17 cellular contexts compared by ENCODE assay signal in genomic region chr11:19817870-19818269, GRCh38.
A peak's percentile ranks its signal among the peaks of the same experiment; 100 is the strongest.
DNase-seq lines count a peak whose midpoint lies in the region; ATAC-seq and TF ChIP-seq lines count a peak whose summit lies in the region.
"Had no signal": no experiment of that assay in that cellular context is flagged by ENCODE, and none has a peak within 500 bp of the region (broad histone marks: within the 10 kb centered on the region; RNA-seq: fewer than 3 reads in every experiment).

No MANE protein-coding gene starts in this region.

- no peaks in the 10 kb centered on the region for H3K36me3 Mint-ChIP-seq in neural progenitor cell
- no peaks in the 10 kb centered on the region for H3K36me3 Mint-ChIP-seq in stimulated activated effector memory CD8-positive, alpha-beta T cell treated with anti-CD3 and anti-CD28 coated beads, Interleukin-12 subunit alpha, Interleukin-12 subunit beta, amount 100 ng/mL, for 72 hours
- H3K36me3 Mint-ChIP-seq in activated CD4-positive, alpha-beta memory T cell treated with anti-CD3 and anti-CD28 coated beads, Interleukin-2, amount 10 ng/mL, durations not matched to agents 7 days and 5 days (ENCODE audit: low read depth), result no peaks in the 10 kb centered on the region

- no peak overlapping the region for H2AFZ ChIP-seq in neural progenitor cell (replicated peaks)

- no CpG with 5 or more reads among the region's 3 CpGs for WGBS in iPS DF 6.9 (ENCODE audit: insufficient coverage, insufficient read length)

- no peaks in the 10 kb centered on the region for H3K27me3 ChIP-seq in iPS DF 6.9 (ENCODE audit: control insufficient read depth, insufficient read depth, low read length)
- H3K27me3 ChIP-seq in neural progenitor cell, result no peaks in the 10 kb centered on the region
- H3K27me3 ChIP-seq: SJSA1 had no signal

- peaks cover 4% of the 10 kb centered on the region for H3K27me3 Mint-ChIP-seq in neural progenitor cell (ENCODE audit: insufficient read depth, low read depth)
- H3K27me3 Mint-ChIP-seq in activated CD4-positive, alpha-beta memory T cell treated with anti-CD3 and anti-CD28 coated beads, Interleukin-2, amount 10 ng/mL, durations not matched to agents 7 days and 5 days, result peaks cover 6% of the 10 kb centered on the region

- no peak for TF ChIP-seq CTCF in neural progenitor cell (IDR thresholded peaks at IDR 0.05)

- H3K4me2 ChIP-seq in neural progenitor cell, result no peak overlapping the region
- H3K4me2 ChIP-seq: KMS-11 had no signal

- H3K79me2 ChIP-seq in neural progenitor cell (ENCODE audit: low read depth), result peaks cover 8% of the 10 kb centered on the region

- no peak for ATAC-seq in stimulated activated effector memory CD8-positive, alpha-beta T cell treated with anti-CD3 and anti-CD28 coated beads, Interleukin-12 subunit alpha, Interleukin-12 subunit beta, amount 100 ng/mL, for 72 hours
- ATAC-seq: GM12878, PC-3 had no signal

- H3K4me3 ChIP-seq in iPS DF 6.9 (ENCODE audit: low read length), result no peak overlapping the region
- H3K4me3 ChIP-seq in neural progenitor cell, result no peak overlapping the region
- H3K4me3 ChIP-seq: GM12878, SJSA1 had no signal

- peaks cover 2% of the 10 kb centered on the region for H3K9me3 Mint-ChIP-seq in neural progenitor cell
- H3K9me3 Mint-ChIP-seq in stimulated activated effector memory CD8-positive, alpha-beta T cell treated with anti-CD3 and anti-CD28 coated beads, Interleukin-12 subunit alpha, Interleukin-12 subunit beta, amount 100 ng/mL, for 72 hours, result no peaks in the 10 kb centered on the region
- no peaks in the 10 kb centered on the region for H3K9me3 Mint-ChIP-seq in activated CD4-positive, alpha-beta memory T cell treated with anti-CD3 and anti-CD28 coated beads, Interleukin-2, amount 10 ng/mL, durations not matched to agents 7 days and 5 days
- H3K9me3 Mint-ChIP-seq: CD4-positive, alpha-beta T cell; HFFc6 had no signal

- DNase-seq in NCI-H2171 treated with DMSO at 0.1 percent for 48 hours (lab: John Stamatoyannopoulos, UW) (peak; percentile 39), NCI-H2171 (lab: John Stamatoyannopoulos, UW) (no peak), NCI-H526 treated with DMSO at 0.1 percent for 48 hours (lab: John Stamatoyannopoulos, UW) (peak; percentile 97), iPS DF 6.9 (ENCODE audit: low read depth, low spot score) (peak; percentile 52), neural progenitor cell (ENCODE audit: low spot score) (no peak), NCI-H2081 (lab: John Stamatoyannopoulos, UW) (no peak)
- DNase-seq in stimulated activated effector memory CD8-positive, alpha-beta T cell treated with anti-CD3 and anti-CD28 coated beads, Interleukin-12 subunit alpha, Interleukin-12 subunit beta, amount 100 ng/mL, for 72 hours (ENCODE audit: low spot score in 2 of 2), result no peak
- DNase-seq in activated CD4-positive, alpha-beta memory T cell treated with anti-CD3 and anti-CD28 coated beads, Interleukin-2, amount 10 ng/mL, durations not matched to agents 7 days and 5 days, result no peak
- DNase-seq: CD4-positive, alpha-beta T cell; DMS153; HFFc6; NCI-H1930; PC-3; SW 1271 had no signal

- H3K4me3 Mint-ChIP-seq in neural progenitor cell, result no peak overlapping the region
- H3K4me3 Mint-ChIP-seq in stimulated activated effector memory CD8-positive, alpha-beta T cell treated with anti-CD3 and anti-CD28 coated beads, Interleukin-12 subunit alpha, Interleukin-12 subunit beta, amount 100 ng/mL, for 72 hours, result no peak overlapping the region
- H3K4me3 Mint-ChIP-seq in activated CD4-positive, alpha-beta memory T cell treated with anti-CD3 and anti-CD28 coated beads, Interleukin-2, amount 10 ng/mL, durations not matched to agents 7 days and 5 days, result no peak overlapping the region
- H3K4me3 Mint-ChIP-seq: CD4-positive, alpha-beta T cell; HFFc6 had no signal

- peak overlapping the region; percentile 13 for H3K27ac Mint-ChIP-seq in neural progenitor cell
- H3K27ac Mint-ChIP-seq in stimulated activated effector memory CD8-positive, alpha-beta T cell treated with anti-CD3 and anti-CD28 coated beads, Interleukin-12 subunit alpha, Interleukin-12 subunit beta, amount 100 ng/mL, for 72 hours, result no peak overlapping the region
- no peak overlapping the region for H3K27ac Mint-ChIP-seq in activated CD4-positive, alpha-beta memory T cell treated with anti-CD3 and anti-CD28 coated beads, Interleukin-2, amount 10 ng/mL, durations not matched to agents 7 days and 5 days
- H3K27ac Mint-ChIP-seq: CD4-positive, alpha-beta T cell; HFFc6 had no signal

- H3K4me1 ChIP-seq in iPS DF 6.9 (ENCODE audit: control insufficient read depth, insufficient read depth, low read length) (peaks cover 21% of the 10 kb centered on the region), neural progenitor cell (peaks cover 22% of the 10 kb centered on the region)
- H3K4me1 ChIP-seq: SJSA1 had no signal

- H3K9me3 ChIP-seq in iPS DF 6.9 (ENCODE audit: control insufficient read depth, insufficient read depth, low read length), result no peaks in the 10 kb centered on the region
- no peaks in the 10 kb centered on the region for H3K9me3 ChIP-seq in neural progenitor cell (ENCODE audit: low read depth)
- H3K9me3 ChIP-seq: SJSA1 had no signal

- H3K9ac ChIP-seq in neural progenitor cell, result no peak overlapping the region
- H3K9ac ChIP-seq: KMS-11 had no signal

- POLR2A ChIA-PET in activated CD4-positive, alpha-beta memory T cell treated with anti-CD3 and anti-CD28 coated beads, Interleukin-2, amount 10 ng/mL, durations not matched to agents 7 days and 5 days (lab: Charles Lee), result no interaction called here

- CTCF ChIA-PET in activated CD4-positive, alpha-beta memory T cell treated with anti-CD3 and anti-CD28 coated beads, Interleukin-2, amount 10 ng/mL, durations not matched to agents 7 days and 5 days (lab: Charles Lee), result no interaction called here

- no peaks in the 10 kb centered on the region for H4K20me1 ChIP-seq in neural progenitor cell (ENCODE audit: low read depth)

- H3K4me1 Mint-ChIP-seq in neural progenitor cell, result peaks cover 18% of the 10 kb centered on the region
- no peaks in the 10 kb centered on the region for H3K4me1 Mint-ChIP-seq in stimulated activated effector memory CD8-positive, alpha-beta T cell treated with anti-CD3 and anti-CD28 coated beads, Interleukin-12 subunit alpha, Interleukin-12 subunit beta, amount 100 ng/mL, for 72 hours
- no peaks in the 10 kb centered on the region for H3K4me1 Mint-ChIP-seq in activated CD4-positive, alpha-beta memory T cell treated with anti-CD3 and anti-CD28 coated beads, Interleukin-2, amount 10 ng/mL, durations not matched to agents 7 days and 5 days

- H3K27ac ChIP-seq in iPS DF 6.9 (ENCODE audit: low read length) (peak overlapping the region; percentile 88), neural progenitor cell (no peak overlapping the region)
- H3K27ac ChIP-seq: KMS-11, SJSA1 had no signal

- 0 out of 2 replicates have a peak, but pooled peaks cover 3% of the 10 kb centered on the region for H3K36me3 ChIP-seq in iPS DF 6.9 (ENCODE audit: control insufficient read depth, insufficient read depth, low read length)
- H3K36me3 ChIP-seq in neural progenitor cell, result no peaks in the 10 kb centered on the region
- H3K36me3 ChIP-seq: SJSA1 had no signal

- peaks cover 14% of the 10 kb centered on the region for H3F3A ChIP-seq in neural progenitor cell (ENCODE audit: low read depth)

Comparison
In these comparisons a context has a peak if more than half of its experiments do, and no peak if none do; other contexts are left out.
1. DNase-seq: peak in NCI-H2171 treated with DMSO at 0.1 percent for 48 hours (single experiment), NCI-H526 treated with DMSO at 0.1 percent for 48 hours (single experiment) and iPS DF 6.9 (single experiment); none in NCI-H2171 (single experiment), neural progenitor cell (single experiment), stimulated activated effector memory CD8-positive, alpha-beta T cell treated with anti-CD3 and anti-CD28 coated beads, Interleukin-12 subunit alpha, Interleukin-12 subunit beta, amount 100 ng/mL, for 72 hours (0 of 2), NCI-H2081 (0 of 2) and activated CD4-positive, alpha-beta memory T cell treated with anti-CD3 and anti-CD28 coated beads, Interleukin-2, amount 10 ng/mL, durations not matched to agents 7 days and 5 days (single experiment).